In genomic region chr2:240560480-240561324, GRCh38 we compare ENCODE assay signal across 1 cellular context.
TF ChIP-seq lines count a peak whose summit lies in the region.

No MANE protein-coding gene starts in this region.

TF ChIP-seq in HepG2, 621 proteins besides CTCF, POLR2A, EP300 and RAD21 (continued from another document and continues in another):
- TF ChIP-seq AFF4 (CRISPR knock-in tag; IDR thresholded peaks at IDR 0.05) (no peak), ZBTB1 (CRISPR knock-in tag; IDR thresholded peaks at IDR 0.05; ENCODE audit: borderline replicate concordance) (no peak), TOPORS (CRISPR knock-in tag; IDR thresholded peaks at IDR 0.05) (peak; percentile 85), ZBTB46 (CRISPR knock-in tag; IDR thresholded peaks at IDR 0.05; ENCODE audit: borderline replicate concordance) (no peak), ZNF230 (CRISPR knock-in tag; IDR thresholded peaks at IDR 0.05) (peak; percentile 69), ZBTB14 (CRISPR knock-in tag; IDR thresholded peaks at IDR 0.05) (peak; percentile 97), MED13 (CRISPR knock-in tag; IDR thresholded peaks at IDR 0.05) (peak; percentile 58), ZNF678 (CRISPR knock-in tag; IDR thresholded peaks at IDR 0.05) (peak; percentile 6; the same call in 1 of the 2 replicates), ELF4 (CRISPR knock-in tag; IDR thresholded peaks at IDR 0.05; ENCODE audit: borderline replicate concordance) (peak; percentile 99), SMARCE1 (IDR thresholded peaks at IDR 0.05; ENCODE audit: borderline replicate concordance) (no peak), TRIM24 (CRISPR knock-in tag; IDR thresholded peaks at IDR 0.05) (no peak), RFX5 (IDR thresholded peaks at IDR 0.05; ENCODE audit: low read depth, low read length) (peak; percentile 49; the same call in 1 of the 2 replicates), MZF1 (CRISPR knock-in tag; IDR thresholded peaks at IDR 0.05; ENCODE audit: borderline replicate concordance) (no peak), ZNF839 (CRISPR knock-in tag; IDR thresholded peaks at IDR 0.05; ENCODE audit: borderline replicate concordance) (no peak; the same call in 1 of the 2 replicates), TGIF2 (CRISPR knock-in tag; IDR thresholded peaks at IDR 0.05) (0 out of 2 replicates have a peak, but pooled peaks have one; percentile 10), GPN1 (CRISPR knock-in tag; IDR thresholded peaks at IDR 0.05; ENCODE audit: borderline replicate concordance) (no peak), AHDC1 (CRISPR knock-in tag; IDR thresholded peaks at IDR 0.05; ENCODE audit: borderline replicate concordance) (peak; percentile 50; the same call in 1 of the 2 replicates), MAZ (IDR thresholded peaks at IDR 0.05; ENCODE audit: borderline replicate concordance, low read depth, low read length) (peak; percentile 94), MAZ (CRISPR knock-in tag; IDR thresholded peaks at IDR 0.05; ENCODE audit: low read depth) (peak; percentile 93), SUZ12 (IDR thresholded peaks at IDR 0.05; ENCODE audit: low read depth, low read length) (no peak), JUNB (CRISPR knock-in tag; IDR thresholded peaks at IDR 0.05; ENCODE audit: borderline replicate concordance) (no peak), ARID5B (CRISPR knock-in tag; IDR thresholded peaks at IDR 0.05) (no peak; the same call in 1 of the 2 replicates), PHF21A (CRISPR knock-in tag; IDR thresholded peaks at IDR 0.05) (peak; percentile 53; the same call in 1 of the 2 replicates), CREB3 (CRISPR knock-in tag; IDR thresholded peaks at IDR 0.05) (peak; percentile 92), PRDM10 (CRISPR knock-in tag; IDR thresholded peaks at IDR 0.05; ENCODE audit: low read depth) (no peak), CCAR2 (optimal IDR thresholded peaks at IDR 0.05; ENCODE audit: low read depth, low read length) (no peak), TEF (CRISPR knock-in tag; IDR thresholded peaks at IDR 0.05) (no peak), CSRNP1 (CRISPR knock-in tag; IDR thresholded peaks at IDR 0.05) (no peak), SPEN (CRISPR knock-in tag; IDR thresholded peaks at IDR 0.05; ENCODE audit: low read depth) (peak; percentile 86), ZNF10 (CRISPR knock-in tag; IDR thresholded peaks at IDR 0.05; ENCODE audit: borderline replicate concordance, low read depth) (no peak), ARNTL (CRISPR knock-in tag; IDR thresholded peaks at IDR 0.05) (no peak)
